ENCODE assay signal across 1 cellular context in the genomic region with DNA sequence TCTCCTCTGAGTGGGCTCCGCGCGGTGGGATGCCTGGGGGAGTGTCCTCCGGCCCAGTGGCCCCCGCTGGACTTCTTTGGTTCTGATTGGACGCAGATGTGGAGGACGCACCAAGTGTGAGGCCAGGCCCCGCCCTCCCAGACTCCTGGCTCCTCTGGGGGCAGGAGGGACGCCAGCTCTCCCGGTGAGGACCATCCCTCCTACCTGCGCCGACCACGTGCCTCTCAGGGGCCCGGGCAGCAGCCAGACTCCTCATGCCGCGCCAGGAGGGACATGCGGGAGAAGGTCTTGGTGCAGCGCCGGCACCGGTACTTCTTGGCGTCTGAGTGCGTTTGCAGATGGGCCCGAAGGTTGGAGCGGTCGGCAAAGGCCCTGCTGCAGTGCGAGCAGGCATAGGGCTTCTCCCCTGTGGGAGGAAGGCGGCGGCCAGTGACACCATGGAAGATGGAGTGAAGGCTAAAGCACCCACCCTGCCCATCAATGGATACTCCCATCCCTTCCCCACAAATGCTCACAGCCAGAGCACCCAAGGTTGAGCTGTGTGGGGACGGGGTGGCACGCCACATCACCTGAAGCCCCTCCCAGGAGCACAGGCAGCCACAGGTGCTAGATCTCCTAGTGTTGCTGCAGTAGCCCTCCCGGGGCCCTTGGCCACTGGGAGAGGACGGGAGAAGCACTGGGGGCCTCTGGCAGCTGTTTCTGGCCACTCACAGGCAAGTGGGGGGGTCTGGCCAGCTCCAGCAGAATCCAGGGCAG.
TF ChIP-seq lines count a peak whose summit lies in the region.

No MANE protein-coding gene starts in this region.

TF ChIP-seq in HepG2, 621 proteins besides CTCF, POLR2A, EP300 and RAD21 (continued from another document and continues in another):
- TF ChIP-seq, protein P1, sequence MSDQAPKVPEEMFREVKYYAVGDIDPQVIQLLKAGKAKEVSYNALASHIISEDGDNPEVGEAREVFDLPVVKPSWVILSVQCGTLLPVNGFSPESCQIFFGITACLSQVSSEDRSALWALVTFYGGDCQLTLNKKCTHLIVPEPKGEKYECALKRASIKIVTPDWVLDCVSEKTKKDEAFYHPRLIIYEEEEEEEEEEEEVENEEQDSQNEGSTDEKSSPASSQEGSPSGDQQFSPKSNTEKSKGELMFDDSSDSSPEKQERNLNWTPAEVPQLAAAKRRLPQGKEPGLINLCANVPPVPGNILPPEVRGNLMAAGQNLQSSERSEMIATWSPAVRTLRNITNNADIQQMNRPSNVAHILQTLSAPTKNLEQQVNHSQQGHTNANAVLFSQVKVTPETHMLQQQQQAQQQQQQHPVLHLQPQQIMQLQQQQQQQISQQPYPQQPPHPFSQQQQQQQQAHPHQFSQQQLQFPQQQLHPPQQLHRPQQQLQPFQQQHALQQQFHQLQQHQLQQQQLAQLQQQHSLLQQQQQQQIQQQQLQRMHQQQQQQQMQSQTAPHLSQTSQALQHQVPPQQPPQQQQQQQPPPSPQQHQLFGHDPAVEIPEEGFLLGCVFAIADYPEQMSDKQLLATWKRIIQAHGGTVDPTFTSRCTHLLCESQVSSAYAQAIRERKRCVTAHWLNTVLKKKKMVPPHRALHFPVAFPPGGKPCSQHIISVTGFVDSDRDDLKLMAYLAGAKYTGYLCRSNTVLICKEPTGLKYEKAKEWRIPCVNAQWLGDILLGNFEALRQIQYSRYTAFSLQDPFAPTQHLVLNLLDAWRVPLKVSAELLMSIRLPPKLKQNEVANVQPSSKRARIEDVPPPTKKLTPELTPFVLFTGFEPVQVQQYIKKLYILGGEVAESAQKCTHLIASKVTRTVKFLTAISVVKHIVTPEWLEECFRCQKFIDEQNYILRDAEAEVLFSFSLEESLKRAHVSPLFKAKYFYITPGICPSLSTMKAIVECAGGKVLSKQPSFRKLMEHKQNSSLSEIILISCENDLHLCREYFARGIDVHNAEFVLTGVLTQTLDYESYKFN (CRISPR knock-in tag; conservative IDR thresholded peaks at IDR 0.05), result no peak
- TF ChIP-seq, protein P2, sequence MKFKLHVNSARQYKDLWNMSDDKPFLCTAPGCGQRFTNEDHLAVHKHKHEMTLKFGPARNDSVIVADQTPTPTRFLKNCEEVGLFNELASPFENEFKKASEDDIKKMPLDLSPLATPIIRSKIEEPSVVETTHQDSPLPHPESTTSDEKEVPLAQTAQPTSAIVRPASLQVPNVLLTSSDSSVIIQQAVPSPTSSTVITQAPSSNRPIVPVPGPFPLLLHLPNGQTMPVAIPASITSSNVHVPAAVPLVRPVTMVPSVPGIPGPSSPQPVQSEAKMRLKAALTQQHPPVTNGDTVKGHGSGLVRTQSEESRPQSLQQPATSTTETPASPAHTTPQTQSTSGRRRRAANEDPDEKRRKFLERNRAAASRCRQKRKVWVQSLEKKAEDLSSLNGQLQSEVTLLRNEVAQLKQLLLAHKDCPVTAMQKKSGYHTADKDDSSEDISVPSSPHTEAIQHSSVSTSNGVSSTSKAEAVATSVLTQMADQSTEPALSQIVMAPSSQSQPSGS (CRISPR knock-in tag; IDR thresholded peaks at IDR 0.05), result no peak
- TF ChIP-seq ZNF83 (CRISPR knock-in tag; IDR thresholded peaks at IDR 0.05; ENCODE audit: borderline replicate concordance) (no peak), ZNF143 (CRISPR knock-in tag; IDR thresholded peaks at IDR 0.05) (no peak), RERE (CRISPR knock-in tag; IDR thresholded peaks at IDR 0.05; ENCODE audit: low read depth) (no peak), MXD1 (CRISPR knock-in tag; IDR thresholded peaks at IDR 0.05) (0 out of 2 replicates have a peak, but pooled peaks have one; percentile 28), FOSL1 (CRISPR knock-in tag; IDR thresholded peaks at IDR 0.05; ENCODE audit: borderline replicate concordance) (no peak), ZXDC (CRISPR knock-in tag; IDR thresholded peaks at IDR 0.05) (no peak), GZF1 (CRISPR knock-in tag; IDR thresholded peaks at IDR 0.05) (no peak), RARG (CRISPR knock-in tag; IDR thresholded peaks at IDR 0.05; ENCODE audit: low read depth) (no peak), ZNF335 (CRISPR knock-in tag; IDR thresholded peaks at IDR 0.05) (no peak), ZNF547 (CRISPR knock-in tag; IDR thresholded peaks at IDR 0.05) (no peak), MIXL1 (CRISPR knock-in tag; IDR thresholded peaks at IDR 0.05) (no peak), TOPORS (CRISPR knock-in tag; IDR thresholded peaks at IDR 0.05) (no peak), ZNF629 (CRISPR knock-in tag; conservative IDR thresholded peaks at IDR 0.05) (no peak), ZKSCAN8 (CRISPR knock-in tag; IDR thresholded peaks at IDR 0.05; ENCODE audit: borderline replicate concordance) (no peak), PLSCR1 (CRISPR knock-in tag; IDR thresholded peaks at IDR 0.05; ENCODE audit: borderline replicate concordance) (no peak), SAFB2 (CRISPR knock-in tag; IDR thresholded peaks at IDR 0.05; ENCODE audit: borderline replicate concordance, low read depth) (0 out of 2 replicates have a peak, but pooled peaks have one; percentile 11), ZNF101 (CRISPR knock-in tag; IDR thresholded peaks at IDR 0.05; ENCODE audit: borderline replicate concordance, low read depth) (no peak), MTF1 (CRISPR knock-in tag; IDR thresholded peaks at IDR 0.05) (no peak), KAT8 (CRISPR knock-in tag; IDR thresholded peaks at IDR 0.05) (no peak), ZNF563 (CRISPR knock-in tag; IDR thresholded peaks at IDR 0.05) (no peak), ZNF562 (CRISPR knock-in tag; IDR thresholded peaks at IDR 0.05; ENCODE audit: borderline replicate concordance) (no peak), ZNF530 (CRISPR knock-in tag; IDR thresholded peaks at IDR 0.05; ENCODE audit: low read depth) (no peak), PAX8 (CRISPR knock-in tag; IDR thresholded peaks at IDR 0.05; ENCODE audit: borderline replicate concordance) (no peak)
- TF ChIP-seq, protein P3, sequence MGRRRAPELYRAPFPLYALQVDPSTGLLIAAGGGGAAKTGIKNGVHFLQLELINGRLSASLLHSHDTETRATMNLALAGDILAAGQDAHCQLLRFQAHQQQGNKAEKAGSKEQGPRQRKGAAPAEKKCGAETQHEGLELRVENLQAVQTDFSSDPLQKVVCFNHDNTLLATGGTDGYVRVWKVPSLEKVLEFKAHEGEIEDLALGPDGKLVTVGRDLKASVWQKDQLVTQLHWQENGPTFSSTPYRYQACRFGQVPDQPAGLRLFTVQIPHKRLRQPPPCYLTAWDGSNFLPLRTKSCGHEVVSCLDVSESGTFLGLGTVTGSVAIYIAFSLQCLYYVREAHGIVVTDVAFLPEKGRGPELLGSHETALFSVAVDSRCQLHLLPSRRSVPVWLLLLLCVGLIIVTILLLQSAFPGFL (CRISPR knock-in tag; IDR thresholded peaks at IDR 0.05), result no peak
- TF ChIP-seq, protein P4, sequence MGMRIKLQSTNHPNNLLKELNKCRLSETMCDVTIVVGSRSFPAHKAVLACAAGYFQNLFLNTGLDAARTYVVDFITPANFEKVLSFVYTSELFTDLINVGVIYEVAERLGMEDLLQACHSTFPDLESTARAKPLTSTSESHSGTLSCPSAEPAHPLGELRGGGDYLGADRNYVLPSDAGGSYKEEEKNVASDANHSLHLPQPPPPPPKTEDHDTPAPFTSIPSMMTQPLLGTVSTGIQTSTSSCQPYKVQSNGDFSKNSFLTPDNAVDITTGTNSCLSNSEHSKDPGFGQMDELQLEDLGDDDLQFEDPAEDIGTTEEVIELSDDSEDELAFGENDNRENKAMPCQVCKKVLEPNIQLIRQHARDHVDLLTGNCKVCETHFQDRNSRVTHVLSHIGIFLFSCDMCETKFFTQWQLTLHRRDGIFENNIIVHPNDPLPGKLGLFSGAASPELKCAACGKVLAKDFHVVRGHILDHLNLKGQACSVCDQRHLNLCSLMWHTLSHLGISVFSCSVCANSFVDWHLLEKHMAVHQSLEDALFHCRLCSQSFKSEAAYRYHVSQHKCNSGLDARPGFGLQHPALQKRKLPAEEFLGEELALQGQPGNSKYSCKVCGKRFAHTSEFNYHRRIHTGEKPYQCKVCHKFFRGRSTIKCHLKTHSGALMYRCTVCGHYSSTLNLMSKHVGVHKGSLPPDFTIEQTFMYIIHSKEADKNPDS (CRISPR knock-in tag; IDR thresholded peaks at IDR 0.05), result peak; percentile 57; the same call in 1 of the 2 replicates
- TF ChIP-seq, protein P5, sequence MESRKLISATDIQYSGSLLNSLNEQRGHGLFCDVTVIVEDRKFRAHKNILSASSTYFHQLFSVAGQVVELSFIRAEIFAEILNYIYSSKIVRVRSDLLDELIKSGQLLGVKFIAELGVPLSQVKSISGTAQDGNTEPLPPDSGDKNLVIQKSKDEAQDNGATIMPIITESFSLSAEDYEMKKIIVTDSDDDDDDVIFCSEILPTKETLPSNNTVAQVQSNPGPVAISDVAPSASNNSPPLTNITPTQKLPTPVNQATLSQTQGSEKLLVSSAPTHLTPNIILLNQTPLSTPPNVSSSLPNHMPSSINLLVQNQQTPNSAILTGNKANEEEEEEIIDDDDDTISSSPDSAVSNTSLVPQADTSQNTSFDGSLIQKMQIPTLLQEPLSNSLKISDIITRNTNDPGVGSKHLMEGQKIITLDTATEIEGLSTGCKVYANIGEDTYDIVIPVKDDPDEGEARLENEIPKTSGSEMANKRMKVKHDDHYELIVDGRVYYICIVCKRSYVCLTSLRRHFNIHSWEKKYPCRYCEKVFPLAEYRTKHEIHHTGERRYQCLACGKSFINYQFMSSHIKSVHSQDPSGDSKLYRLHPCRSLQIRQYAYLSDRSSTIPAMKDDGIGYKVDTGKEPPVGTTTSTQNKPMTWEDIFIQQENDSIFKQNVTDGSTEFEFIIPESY (CRISPR knock-in tag; IDR thresholded peaks at IDR 0.05), result no peak
